ENCODE assay signal across 8 cellular contexts in the genomic region with DNA sequence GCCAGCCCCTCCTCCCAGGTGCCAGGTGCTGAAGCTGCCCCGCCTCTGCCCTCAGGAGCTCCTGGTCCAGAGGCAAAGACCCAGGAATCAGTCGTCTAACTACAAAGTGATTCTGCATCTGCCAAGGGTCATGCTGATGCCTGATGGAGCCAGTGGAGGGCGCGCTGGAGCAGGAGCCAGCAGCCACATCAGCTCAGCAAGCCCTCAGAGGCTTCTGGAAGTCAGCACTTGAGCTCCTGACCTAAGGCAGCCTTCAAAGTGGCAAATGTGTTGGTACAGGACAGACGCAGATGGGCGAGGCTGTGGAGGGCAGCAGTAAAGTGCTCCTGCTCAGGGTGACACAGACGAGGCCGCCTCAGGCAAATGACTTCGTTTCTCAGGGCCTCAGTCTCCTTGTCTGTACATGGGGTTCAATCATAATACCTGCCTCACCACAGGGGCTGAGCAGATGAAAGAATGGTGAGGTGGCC. TPM values are rescaled to one million over a fixed set of nuclear protein-coding genes. Genes with fewer than 3 reads are reported as not detected.
A peak's percentile ranks its signal among the peaks of the same experiment; 100 is the strongest.
DNase-seq lines count a peak whose midpoint lies in the region; ATAC-seq and TF ChIP-seq lines count a peak whose summit lies in the region.

No MANE protein-coding gene starts in this region.

- TF ChIP-seq POLR2A in transverse colon (IDR thresholded peaks at IDR 0.05) = no peak

- peaks cover 3% of the 10 kb centered on the region for H3F3A ChIP-seq in SK-N-SH (replicated peaks; ENCODE audit: insufficient read depth)

- TF ChIP-seq CTCF in SK-N-SH (IDR thresholded peaks at IDR 0.05) (peak; percentile 77), astrocyte of the spinal cord (IDR thresholded peaks at IDR 0.05; ENCODE audit: low read depth, low read length) (peak; percentile 75), transverse colon (IDR thresholded peaks at IDR 0.05) (peak; percentile 53 to 77 (median 65))

- CTCF ChIA-PET in SK-N-SH (lab: Yijun Ruan, JAX) = interaction anchor here (0.6 to 3.5 kb wide), 25 partner anchors 9 to 864 kb away, joined by 3 to 15 read pairs (median 4); a partner anchor contains a TSS

- no peak overlapping the region; a peak in 1 of 4 replicates for H3K4me3 ChIP-seq in SK-N-SH (ENCODE audit: low read depth in 2 of 2, low read length in 1 of 2)
- H3K4me3 ChIP-seq in astrocyte of the spinal cord (ENCODE audit: low read depth, low read length) = no peak overlapping the region
- no peak overlapping the region for H3K4me3 ChIP-seq in transverse colon

- no peaks in the 10 kb centered on the region for H3K4me1 ChIP-seq in SK-N-SH (ENCODE audit: control insufficient read depth in 1 of 2, insufficient read depth in 2 of 2, low read depth in 1 of 2, low read length in 1 of 2)
- no peaks in the 10 kb centered on the region for H3K4me1 ChIP-seq in transverse colon

- WGBS in SK-N-SH (ENCODE audit: low lambda C conversion rate) = 52% methylated on average over 9 of the region's 9 CpGs
- WGBS in transverse colon (ENCODE audit: low coverage in 1 of 2), 2 donors = 67% methylated on average over 9 of the region's 9 CpGs; no CpG with 5 or more reads in 1 of the 2 donors

- TF ChIP-seq RAD21 in SK-N-SH (IDR thresholded peaks at IDR 0.05; ENCODE audit: low read length) = peak; percentile 63

- no peak overlapping the region for H3K9ac ChIP-seq in SK-N-SH

- H3K27ac ChIP-seq in SK-N-SH (ENCODE audit: low read depth in 2 of 2, low read length in 1 of 2) = no peak overlapping the region
- H3K27ac ChIP-seq in transverse colon = no peak overlapping the region

- TF ChIP-seq EP300 in SK-N-SH (IDR thresholded peaks at IDR 0.05; ENCODE audit: borderline replicate concordance in 1 of 2, low read depth in 1 of 2, low read length in 1 of 2) (no peak), transverse colon (IDR thresholded peaks at IDR 0.05; ENCODE audit: low read depth) (no peak)

- H2AFZ ChIP-seq in SK-N-SH (ENCODE audit: low read depth) = no peak overlapping the region

- H3K4me2 ChIP-seq in SK-N-SH = no peak overlapping the region

- peaks cover 17 to 26% of the 10 kb centered on the region in 2 experiments for H3K36me3 ChIP-seq in SK-N-SH (replicated peaks in 1 of 2; ENCODE audit: control insufficient read depth in 1 of 2, insufficient read depth in 2 of 2, low read length in 1 of 2)
- peaks cover 0 to 14% (median 2%) of the 10 kb centered on the region in 4 donors for H3K36me3 ChIP-seq in transverse colon

- H3K27me3 ChIP-seq in SK-N-SH (ENCODE audit: insufficient read depth) = no peaks in the 10 kb centered on the region
- H3K27me3 ChIP-seq in transverse colon = no peaks in the 10 kb centered on the region

- no peaks in the 10 kb centered on the region for H4K20me1 ChIP-seq in SK-N-SH (ENCODE audit: insufficient read depth)

- H3K9me3 ChIP-seq in SK-N-SH = no peaks in the 10 kb centered on the region
- no peaks in the 10 kb centered on the region for H3K9me3 ChIP-seq in transverse colon

- POLR2A ChIA-PET in SK-N-SH (lab: Yijun Ruan, JAX) = no interaction called here

- in situ Hi-C loops in astrocyte of the spinal cord (cut with HindIII; ENCODE audit: low sequenced_read_pairs) (no loop called here), transverse colon (cut with MboI; ENCODE audit: low pct_ligation_motif_present in 1 of 4, low pct_unique_long_range_greater_than_20kb in 1 of 4, low sequenced_read_pairs in 3 of 4) (no loop called here)

- ATAC-seq in GM19324 (IDR thresholded peaks at IDR 0.05; ENCODE audit: low FRiP score, unreplicated experiment) (no peak), GM18907 (IDR thresholded peaks at IDR 0.05; ENCODE audit: unreplicated experiment) (no peak)

- no peaks in the 10 kb centered on the region for H3K79me2 ChIP-seq in SK-N-SH (ENCODE audit: insufficient read depth)

- DNase-seq in COLO829 (ENCODE audit: low spot score) (peak; percentile 24), HT1080 (ENCODE audit: low read depth) (peak; percentile 51), SK-N-SH (peak; percentile 70), astrocyte of the spinal cord (ENCODE audit: low read depth, low spot score) (peak; percentile 38), lung microvascular endothelial cell (ENCODE audit: low read depth in 2 of 2) (peak; percentile 63 to 73), transverse colon (peak; percentile 72)

- no peaks in the 10 kb centered on the region for H3K9me2 ChIP-seq in SK-N-SH

- intact Hi-C loops in transverse colon (cut with DNase I; ENCODE audit: low total_unique reads) = no loop called here

TF ChIP-seq in SK-N-SH, 30 proteins besides CTCF, POLR2A, EP300 and RAD21:
- TF ChIP-seq, protein P1, sequence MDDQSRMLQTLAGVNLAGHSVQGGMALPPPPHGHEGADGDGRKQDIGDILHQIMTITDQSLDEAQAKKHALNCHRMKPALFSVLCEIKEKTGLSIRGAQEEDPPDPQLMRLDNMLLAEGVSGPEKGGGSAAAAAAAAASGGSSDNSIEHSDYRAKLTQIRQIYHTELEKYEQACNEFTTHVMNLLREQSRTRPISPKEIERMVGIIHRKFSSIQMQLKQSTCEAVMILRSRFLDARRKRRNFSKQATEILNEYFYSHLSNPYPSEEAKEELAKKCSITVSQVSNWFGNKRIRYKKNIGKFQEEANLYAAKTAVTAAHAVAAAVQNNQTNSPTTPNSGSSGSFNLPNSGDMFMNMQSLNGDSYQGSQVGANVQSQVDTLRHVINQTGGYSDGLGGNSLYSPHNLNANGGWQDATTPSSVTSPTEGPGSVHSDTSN (IDR thresholded peaks at IDR 0.05) = no peak
- TF ChIP-seq, protein P2, sequence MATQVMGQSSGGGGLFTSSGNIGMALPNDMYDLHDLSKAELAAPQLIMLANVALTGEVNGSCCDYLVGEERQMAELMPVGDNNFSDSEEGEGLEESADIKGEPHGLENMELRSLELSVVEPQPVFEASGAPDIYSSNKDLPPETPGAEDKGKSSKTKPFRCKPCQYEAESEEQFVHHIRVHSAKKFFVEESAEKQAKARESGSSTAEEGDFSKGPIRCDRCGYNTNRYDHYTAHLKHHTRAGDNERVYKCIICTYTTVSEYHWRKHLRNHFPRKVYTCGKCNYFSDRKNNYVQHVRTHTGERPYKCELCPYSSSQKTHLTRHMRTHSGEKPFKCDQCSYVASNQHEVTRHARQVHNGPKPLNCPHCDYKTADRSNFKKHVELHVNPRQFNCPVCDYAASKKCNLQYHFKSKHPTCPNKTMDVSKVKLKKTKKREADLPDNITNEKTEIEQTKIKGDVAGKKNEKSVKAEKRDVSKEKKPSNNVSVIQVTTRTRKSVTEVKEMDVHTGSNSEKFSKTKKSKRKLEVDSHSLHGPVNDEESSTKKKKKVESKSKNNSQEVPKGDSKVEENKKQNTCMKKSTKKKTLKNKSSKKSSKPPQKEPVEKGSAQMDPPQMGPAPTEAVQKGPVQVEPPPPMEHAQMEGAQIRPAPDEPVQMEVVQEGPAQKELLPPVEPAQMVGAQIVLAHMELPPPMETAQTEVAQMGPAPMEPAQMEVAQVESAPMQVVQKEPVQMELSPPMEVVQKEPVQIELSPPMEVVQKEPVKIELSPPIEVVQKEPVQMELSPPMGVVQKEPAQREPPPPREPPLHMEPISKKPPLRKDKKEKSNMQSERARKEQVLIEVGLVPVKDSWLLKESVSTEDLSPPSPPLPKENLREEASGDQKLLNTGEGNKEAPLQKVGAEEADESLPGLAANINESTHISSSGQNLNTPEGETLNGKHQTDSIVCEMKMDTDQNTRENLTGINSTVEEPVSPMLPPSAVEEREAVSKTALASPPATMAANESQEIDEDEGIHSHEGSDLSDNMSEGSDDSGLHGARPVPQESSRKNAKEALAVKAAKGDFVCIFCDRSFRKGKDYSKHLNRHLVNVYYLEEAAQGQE (IDR thresholded peaks at IDR 0.05; ENCODE audit: low read depth, low read length) = no peak
- TF ChIP-seq SMC3 (IDR thresholded peaks at IDR 0.05; ENCODE audit: low read depth, low read length) = peak; percentile 72
TF ChIP-seq in SK-N-SH: peak in this region for 1.

RNA-seq across cellular contexts. Expression of a gene that starts 10.9 kb away (rescaled TPM):
- 27.7 and 35.8 TPM in 2 replicates for total RNA-seq in HT1080 (2014; rRNA removed; shearing (Covaris generic))
- 15.2 and 17.1 TPM in 2 replicates for polyA plus RNA-seq in HT1080 (2015; cell fraction: cytosol; rRNA removed)
- polyA plus RNA-seq in HT1080 (2015; cell fraction: nucleus; rRNA removed) = 21.2 TPM in 2 replicates
- polyA plus RNA-seq in SK-N-SH (2012; rRNA removed) = 12.8 and 13.9 TPM in 2 replicates
- polyA plus RNA-seq in SK-N-SH (2012; cell fraction: cytosol; rRNA removed) = 10.4 and 12.0 TPM in 2 replicates
- 13.2 and 18.2 TPM in 2 replicates for polyA plus RNA-seq in SK-N-SH (2012; cell fraction: nucleus; rRNA removed)
- total RNA-seq in lung microvascular endothelial cell (10.5 and 13.1 TPM in 2 replicates), transverse colon (10 to 100 TPM in 2 of 4 donors, 1 to 10 TPM in 2; 7.0 to 32.2 (median 18.0) TPM)

RNA-seq across cellular contexts. Expression of a gene that starts 27.0 kb away (rescaled TPM):
- not detected in 2 replicates for total RNA-seq in HT1080 (2014; rRNA removed; shearing (Covaris generic))
- polyA plus RNA-seq in HT1080 (2015; cell fraction: cytosol; rRNA removed) = 0.03 TPM in 1 of 2 replicates, not detected in the other
- polyA plus RNA-seq in HT1080 (2015; cell fraction: nucleus; rRNA removed) = not detected in 2 replicates
- polyA plus RNA-seq in SK-N-SH (2012; rRNA removed) = not detected in 2 replicates
- polyA plus RNA-seq in SK-N-SH (2012; cell fraction: cytosol; rRNA removed) = not detected in 2 replicates
- polyA plus RNA-seq in SK-N-SH (2012; cell fraction: nucleus; rRNA removed) = not detected in 2 replicates
- total RNA-seq in lung microvascular endothelial cell = not detected in 2 replicates
- 10 to 100 TPM; 16.5 to 71.4 (median 23.6) TPM for total RNA-seq in transverse colon

RNA-seq across cellular contexts. Expression of a gene that starts 33.7 kb away (rescaled TPM):
- 2.4 and 3.2 TPM in 2 replicates for total RNA-seq in HT1080 (2014; rRNA removed; shearing (Covaris generic))
- 0.54 and 0.55 TPM in 2 replicates for polyA plus RNA-seq in HT1080 (2015; cell fraction: cytosol; rRNA removed)
- 0.56 and 2.5 TPM in 2 replicates for polyA plus RNA-seq in HT1080 (2015; cell fraction: nucleus; rRNA removed)
- polyA plus RNA-seq in SK-N-SH (2012; rRNA removed) = 0.37 and 0.41 TPM in 2 replicates
- 0.27 and 0.39 TPM in 2 replicates for polyA plus RNA-seq in SK-N-SH (2012; cell fraction: cytosol; rRNA removed)
- polyA plus RNA-seq in SK-N-SH (2012; cell fraction: nucleus; rRNA removed) = 0.15 and 0.19 TPM in 2 replicates
- total RNA-seq in lung microvascular endothelial cell (under 0.01 and 0.22 TPM in 2 replicates), transverse colon (10 to 100 TPM in 2 of 4 donors, 1 to 10 TPM in 2; 5.2 to 18.7 (median 11.5) TPM)

Comparison
In these comparisons a context has a peak if more than half of its experiments do, and no peak if none do; other contexts are left out.
1. RNA of a gene that starts 27.0 kb away (total RNA-seq): 16.5 to 71.4 TPM in transverse colon; not detected in HT1080 and not detected in lung microvascular endothelial cell; every median in the first group is over 10 times any median in the second.
2. Peak in every context shown above with its lines, with median percentiles within 50 percentile points of each other: DNase-seq and CTCF ChIP-seq.